8 cellular contexts compared by ENCODE assay signal in genomic region chr4:98939892-98940298, GRCh38. TPM values are rescaled to one million over a fixed set of nuclear protein-coding genes. Genes with fewer than 3 reads are reported as not detected.
DNase-seq lines count a peak whose midpoint lies in the region; ATAC-seq and TF ChIP-seq lines count a peak whose summit lies in the region.

No MANE protein-coding gene starts in this region.

- intact Hi-C loops in activated naive CD4-positive, alpha-beta T cell treated with anti-CD3 and anti-CD28 coated beads for 36 hours (cut with micrococcal nuclease), result loop anchor here (1.0 to 2.0 kb wide), 2 partner anchors 10 to 465 kb away; no protein-coding TSS in a partner anchor

- H3K27ac ChIP-seq in GM23338 (ENCODE audit: low read depth), result no peak overlapping the region
- H3K27ac ChIP-seq in liver (ENCODE audit: low read depth in 1 of 2, low read length in 2 of 2), result no peak overlapping the region

- H3K27me3 Mint-ChIP-seq in GM23338 (ENCODE audit: insufficient read depth, low read depth, poor library complexity), result peaks cover 8% of the 10 kb centered on the region
- H3K27me3 Mint-ChIP-seq in central memory CD8-positive, alpha-beta T cell, result no peaks in the 10 kb centered on the region
- H3K27me3 Mint-ChIP-seq in activated naive CD4-positive, alpha-beta T cell treated with anti-CD3 and anti-CD28 coated beads for 36 hours (ENCODE audit: low read depth), result no peaks in the 10 kb centered on the region

- H3K36me3 ChIP-seq in GM23338 (ENCODE audit: insufficient read depth) (no peaks in the 10 kb centered on the region), liver (ENCODE audit: control insufficient read depth in 4 of 4, insufficient read depth in 3 of 4, low read depth in 1 of 4, low read length in 3 of 4) (no peaks in the 10 kb centered on the region)

- no peaks in the 10 kb centered on the region for H3K27me3 ChIP-seq in GM23338 (ENCODE audit: insufficient read depth)
- H3K27me3 ChIP-seq in liver (ENCODE audit: control insufficient read depth in 4 of 4, insufficient read depth in 4 of 4, low read length in 3 of 4), result no peaks in the 10 kb centered on the region

- H3K4me1 ChIP-seq in GM23338 (ENCODE audit: insufficient read depth), result peaks cover 6% of the 10 kb centered on the region
- peaks cover 0 to 1% (median 0%) of the 10 kb centered on the region in 4 donors for H3K4me1 ChIP-seq in liver (ENCODE audit: control insufficient read depth in 4 of 4, insufficient read depth in 4 of 4, low read length in 3 of 4)

- DNase-seq in NCI-H2227 (lab: John Stamatoyannopoulos, UW; ENCODE audit: unreplicated experiment) (peak; percentile 47), NCI-H2227 treated with DMSO at 0.1 percent for 48 hours (lab: John Stamatoyannopoulos, UW) (no peak), GM23338 (ENCODE audit: low spot score) (peak; percentile 86), NCI-H226 (peak; percentile 37)
- no peak for DNase-seq in central memory CD8-positive, alpha-beta T cell (ENCODE audit: low spot score in 2 of 2)
- DNase-seq in activated naive CD4-positive, alpha-beta T cell treated with anti-CD3 and anti-CD28 coated beads for 36 hours, result no peak

- H3K9me3 ChIP-seq in liver (ENCODE audit: control insufficient read depth in 4 of 4, low read length in 3 of 4), result no peaks in the 10 kb centered on the region

- no peak overlapping the region for H3K4me3 Mint-ChIP-seq in GM23338
- H3K4me3 Mint-ChIP-seq in central memory CD8-positive, alpha-beta T cell, result no peak overlapping the region
- H3K4me3 Mint-ChIP-seq in activated naive CD4-positive, alpha-beta T cell treated with anti-CD3 and anti-CD28 coated beads for 36 hours, result no peak overlapping the region

- CTCF ChIA-PET in activated naive CD4-positive, alpha-beta T cell treated with anti-CD3 and anti-CD28 coated beads for 36 hours (lab: Charles Lee), result interaction anchor here (0.6 to 1.3 kb wide), 9 partner anchors 9 to 702 kb away, joined by 3 to 5 read pairs (median 3); no protein-coding TSS in a partner anchor

- peak; percentile 74 to 83 for TF ChIP-seq RAD21 in liver (IDR thresholded peaks at IDR 0.05)

- no peak overlapping the region for H3K9ac ChIP-seq in liver (ENCODE audit: low read depth in 1 of 2, low read length in 2 of 2)

- H3K27ac Mint-ChIP-seq in GM23338, result no peak overlapping the region
- no peak overlapping the region for H3K27ac Mint-ChIP-seq in central memory CD8-positive, alpha-beta T cell (ENCODE audit: low read depth)
- no peak overlapping the region for H3K27ac Mint-ChIP-seq in activated naive CD4-positive, alpha-beta T cell treated with anti-CD3 and anti-CD28 coated beads for 36 hours

- H3K4me1 Mint-ChIP-seq in GM23338, result peaks cover 24% of the 10 kb centered on the region
- H3K4me1 Mint-ChIP-seq in central memory CD8-positive, alpha-beta T cell, result peaks cover 5% of the 10 kb centered on the region
- H3K4me1 Mint-ChIP-seq in activated naive CD4-positive, alpha-beta T cell treated with anti-CD3 and anti-CD28 coated beads for 36 hours (ENCODE audit: low read depth), result peaks cover 20% of the 10 kb centered on the region

- no peaks in the 10 kb centered on the region for H3K79me2 ChIP-seq in GM23338 (replicated peaks; ENCODE audit: insufficient read depth)

- 36% methylated on average over 2 of the region's 2 CpGs for WGBS in liver

- no peaks in the 10 kb centered on the region for H4K20me1 ChIP-seq in GM23338 (replicated peaks; ENCODE audit: insufficient read depth)

- no peak overlapping the region for H3K4me2 ChIP-seq in GM23338

- H3F3A ChIP-seq in GM23338 (replicated peaks; ENCODE audit: low read depth), result no peaks in the 10 kb centered on the region

- peak; percentile 66 to 86 for TF ChIP-seq CTCF in GM23338 (conservative IDR thresholded peaks at IDR 0.05; ENCODE audit: low read depth in 2 of 2)
- TF ChIP-seq CTCF in liver (IDR thresholded peaks at IDR 0.05; ENCODE audit: low read depth, low read length, missing input control), result peak; percentile 57

- H3K4me3 ChIP-seq in GM23338 (no peak overlapping the region), liver (ENCODE audit: low read depth in 1 of 3, low read length in 3 of 3) (no peak overlapping the region)

- H3K9me2 ChIP-seq in GM23338 (ENCODE audit: insufficient read depth), result peaks cover 3% of the 10 kb centered on the region; the same call in 1 of the 2 replicates

- ATAC-seq in GM23338 (peak; percentile 71), HG03571 (IDR thresholded peaks at IDR 0.05; ENCODE audit: unreplicated experiment) (no peak)
- ATAC-seq in central memory CD8-positive, alpha-beta T cell (replicated peaks; ENCODE audit: extremely low read depth, poor library complexity, severe bottlenecking), result peak; percentile 36

- H3K36me3 Mint-ChIP-seq in GM23338 (ENCODE audit: low read depth), result peaks cover 13% of the 10 kb centered on the region
- H3K36me3 Mint-ChIP-seq in central memory CD8-positive, alpha-beta T cell (ENCODE audit: insufficient read depth), result no peaks in the 10 kb centered on the region
- H3K36me3 Mint-ChIP-seq in activated naive CD4-positive, alpha-beta T cell treated with anti-CD3 and anti-CD28 coated beads for 36 hours (ENCODE audit: low read depth), result no peaks in the 10 kb centered on the region

- no peak overlapping the region for H2AFZ ChIP-seq in GM23338

- H3K9me3 Mint-ChIP-seq in GM23338, result peaks cover 15% of the 10 kb centered on the region
- H3K9me3 Mint-ChIP-seq in central memory CD8-positive, alpha-beta T cell, result no peaks in the 10 kb centered on the region
- no peaks in the 10 kb centered on the region for H3K9me3 Mint-ChIP-seq in activated naive CD4-positive, alpha-beta T cell treated with anti-CD3 and anti-CD28 coated beads for 36 hours

TF ChIP-seq in liver, 16 proteins besides CTCF, POLR2A, EP300 and RAD21:
- TF ChIP-seq GABPA (IDR thresholded peaks at IDR 0.05 in 1 of 2, conservative IDR thresholded peaks at IDR 0.05 in 1 of 2) (no peak), SP1 (IDR thresholded peaks at IDR 0.05) (no peak), NR2F2 (IDR thresholded peaks at IDR 0.05) (no peak), REST (IDR thresholded peaks at IDR 0.05) (no peak), HNF4A (conservative IDR thresholded peaks at IDR 0.05) (no peak), RXRA (IDR thresholded peaks at IDR 0.05) (no peak)

RNA-seq across cellular contexts. Expression of gene EIF4E, which starts 11.0 kb away (rescaled TPM):
- 257 and 351 TPM in 2 replicates for total RNA-seq in GM23338 (2014; rRNA removed; shearing (Covaris generic))
- polyA plus RNA-seq in GM23338 (2016; fragmentation: Nextera tagmentation; extraction: Ambion mirVana), result 102 and 113 TPM in 2 replicates
- total RNA-seq in liver, result 10 to 100 TPM; 64.5 to 64.6 TPM
- polyA plus RNA-seq in liver, result 10 to 100 TPM; 32.0 to 40.0 TPM
- total RNA-seq in activated naive CD4-positive, alpha-beta T cell treated with anti-CD3 and anti-CD28 coated beads for 36 hours, result 100 to 1,000 TPM; 104 to 116 TPM

RNA-seq across cellular contexts. Expression of gene METAP1, which starts 55.6 kb away (rescaled TPM):
- 94.5 and 122 TPM in 2 replicates for total RNA-seq in GM23338 (2014; rRNA removed; shearing (Covaris generic))
- polyA plus RNA-seq in GM23338 (2016; fragmentation: Nextera tagmentation; extraction: Ambion mirVana), result 58.7 and 64.1 TPM in 2 replicates
- total RNA-seq in liver, result 10 to 100 TPM; 16.3 to 16.9 TPM
- 10 to 100 TPM in 1 of 2 donors, 1 to 10 TPM in 1; 9.5 to 10.5 TPM for polyA plus RNA-seq in liver
- total RNA-seq in activated naive CD4-positive, alpha-beta T cell treated with anti-CD3 and anti-CD28 coated beads for 36 hours, result 10 to 100 TPM; 65.6 to 70.1 TPM

Comparison
In these comparisons a context has a peak if more than half of its experiments do, and no peak if none do; other contexts are left out.
1. DNase-seq: peak in NCI-H2227 (single experiment), GM23338 (single experiment) and NCI-H226 (single experiment); none in NCI-H2227 treated with DMSO at 0.1 percent for 48 hours (single experiment), central memory CD8-positive, alpha-beta T cell (0 of 2) and activated naive CD4-positive, alpha-beta T cell treated with anti-CD3 and anti-CD28 coated beads for 36 hours (single experiment).